In the genomic region with DNA sequence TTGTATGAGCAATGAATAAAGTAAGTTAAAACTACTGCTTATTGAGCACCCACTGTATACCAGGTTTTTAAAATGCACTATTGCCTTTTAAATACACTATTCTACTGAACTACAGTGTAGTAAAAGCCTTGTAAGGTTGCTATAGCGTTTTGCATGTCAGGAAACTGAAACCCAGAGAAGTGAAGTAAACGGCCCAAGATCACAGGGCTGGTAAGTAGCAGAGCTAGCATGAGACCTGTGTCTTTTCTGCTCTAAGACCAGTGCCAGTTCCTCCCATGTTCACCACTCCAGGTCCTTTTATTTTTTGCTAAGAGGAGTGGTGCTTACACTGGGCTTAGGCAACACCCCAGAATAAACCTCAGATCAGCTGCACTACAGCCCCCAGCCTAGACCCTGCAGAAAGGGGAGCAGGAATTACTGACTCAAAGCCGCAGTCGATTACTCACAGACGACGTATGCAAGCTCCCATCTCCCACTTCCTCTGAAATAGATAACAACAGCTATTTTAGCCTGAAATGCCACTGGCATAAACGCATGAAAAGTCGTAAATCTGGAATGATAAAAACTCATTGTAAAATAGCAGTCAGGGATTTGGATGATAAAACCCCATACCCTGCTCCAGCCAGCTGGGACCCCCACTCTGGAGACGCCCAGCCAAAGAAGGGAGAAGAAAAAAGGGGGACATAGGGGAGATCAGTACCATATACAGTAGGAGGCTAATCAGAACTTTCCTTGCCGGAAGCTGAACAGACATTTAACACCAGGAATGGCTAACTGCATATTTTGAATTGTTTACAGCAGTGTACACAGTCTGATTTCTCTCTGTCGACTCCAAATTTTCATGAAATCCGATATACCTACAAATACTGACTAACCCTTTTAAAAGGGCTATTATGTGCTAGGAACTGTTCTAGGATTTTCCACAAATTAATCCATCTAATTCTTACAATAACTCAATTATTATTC, we compare ENCODE assay signal across 9 cellular contexts.
DNase-seq lines count a peak whose midpoint lies in the region; ATAC-seq and TF ChIP-seq lines count a peak whose summit lies in the region.
"Had no signal": no experiment of that assay in that cellular context is flagged by ENCODE, and none has a peak within 500 bp of the region (broad histone marks: within the 10 kb centered on the region; RNA-seq: fewer than 3 reads in every experiment).

No MANE protein-coding gene starts in this region.

- H3K27ac ChIP-seq in SJSA1: peak overlapping the region; percentile 98
- H3K27ac ChIP-seq: stomach had no signal

- no peak for DNase-seq in left ventricle myocardium superior
- no peak for DNase-seq in cardiac septum (ENCODE audit: low spot score)
- DNase-seq in SJSA1 (ENCODE audit: low read depth in 1 of 2, low spot score in 2 of 2): peak; percentile 92 to 96
- DNase-seq in fibroblast of villous mesenchyme (ENCODE audit: low read depth): peak; percentile 98
- no peak for DNase-seq in mesenteric fat pad (ENCODE audit: low spot score)
- DNase-seq in DMS114 treated with DMSO at 0.1 percent for 48 hours (lab: John Stamatoyannopoulos, UW; ENCODE audit: unreplicated experiment): no peak
- DNase-seq in NCI-H146 treated with DMSO at 0.1 percent for 48 hours (lab: John Stamatoyannopoulos, UW; ENCODE audit: unreplicated experiment): no peak
- DNase-seq in retina: no peak
- DNase-seq: stomach had no signal

- no peak overlapping the region for H3K4me3 ChIP-seq in SJSA1
- peak overlapping the region; percentile 17 for H3K4me3 ChIP-seq in fibroblast of villous mesenchyme (ENCODE audit: low read depth, low read length)
- H3K4me3 ChIP-seq: stomach had no signal

- H3K9me3 ChIP-seq in SJSA1 (replicated peaks): no peaks in the 10 kb centered on the region
- H3K9me3 ChIP-seq: stomach had no signal

- H3K27me3 ChIP-seq in SJSA1 (replicated peaks): no peaks in the 10 kb centered on the region

- peak; percentile 21 for ATAC-seq in left ventricle myocardium superior

- H3K36me3 ChIP-seq in SJSA1: no peaks in the 10 kb centered on the region
- H3K36me3 ChIP-seq: stomach had no signal

- intact Hi-C loops in left ventricle myocardium superior (cut with micrococcal nuclease) (no loop called here), cardiac septum (cut with DNase I) (no loop called here)

- no peak for TF ChIP-seq CTCF in fibroblast of villous mesenchyme (IDR thresholded peaks at IDR 0.05; ENCODE audit: insufficient read depth, low read depth, low read length)

- H3K4me1 ChIP-seq in SJSA1 (replicated peaks): peaks cover 49% of the 10 kb centered on the region

Comparison
In these comparisons a context has a peak if more than half of its experiments do, and no peak if none do; other contexts are left out.
1. DNase-seq: peak in SJSA1 (2 of 2) and fibroblast of villous mesenchyme (single experiment); none in left ventricle myocardium superior (single experiment), cardiac septum (single experiment), mesenteric fat pad (single experiment), DMS114 treated with DMSO at 0.1 percent for 48 hours (single experiment), NCI-H146 treated with DMSO at 0.1 percent for 48 hours (single experiment) and retina (single experiment).